Comparison of ENCODE assay signal across 9 cellular contexts in the genomic region with DNA sequence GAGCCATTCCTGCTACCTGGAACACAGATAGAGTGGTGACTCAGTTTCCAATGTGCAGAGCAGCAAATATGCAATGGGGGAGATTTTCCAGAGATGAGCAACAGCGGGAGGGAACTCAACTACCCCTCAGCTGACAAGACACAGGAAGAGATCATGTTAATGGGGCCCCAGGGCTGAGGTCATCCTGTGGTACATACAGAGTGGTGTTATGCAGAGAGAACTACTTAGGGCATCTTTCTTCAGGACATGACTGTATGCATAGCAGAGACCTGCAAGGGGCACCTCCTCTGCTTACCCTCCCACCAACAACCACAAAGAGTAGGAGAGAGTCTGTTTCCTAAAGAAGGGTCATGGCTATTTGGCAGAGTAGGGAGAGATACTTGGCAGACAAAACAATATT. TPM values are rescaled to one million over a fixed set of nuclear protein-coding genes. Genes with fewer than 3 reads are reported as not detected.
DNase-seq lines count a peak whose midpoint lies in the region; ATAC-seq, FAIRE-seq and TF ChIP-seq lines count a peak whose summit lies in the region.
"Had no signal": no experiment of that assay in that cellular context is flagged by ENCODE, and none has a peak within 500 bp of the region (broad histone marks: within the 10 kb centered on the region; RNA-seq: fewer than 3 reads in every experiment).

No MANE protein-coding gene starts in this region.

- H2BK5ac ChIP-seq in H9 (ENCODE audit: insufficient read length, low read length): no peak overlapping the region

- H3K27me3 Mint-ChIP-seq in H9 (ENCODE audit: low read depth): no peaks in the 10 kb centered on the region

- H2BK15ac ChIP-seq in H9 (ENCODE audit: low read depth, low read length): no peak overlapping the region

- no peak overlapping the region for H2AFZ ChIP-seq in H9 (ENCODE audit: low read length)

- H3K9me3 ChIP-seq in endocrine pancreas (ENCODE audit: control insufficient read depth, low read length) (no peaks in the 10 kb centered on the region), H9 (ENCODE audit: control insufficient read depth, low read depth, low read length) (no peaks in the 10 kb centered on the region), HAP-1 (no peaks in the 10 kb centered on the region)

- DNase-seq in ELR (ENCODE audit: low read depth) (peak; percentile 30), H9 (no peak), HAP-1 (ENCODE audit: low spot score in 2 of 2) (no peak), D721Med (ENCODE audit: insufficient read length, low spot score) (no peak), GM20000 (ENCODE audit: low spot score) (no peak)
- DNase-seq: NCI-H2107 had no signal

- H3K27ac Mint-ChIP-seq in H9: no peak overlapping the region

- no peak for FAIRE-seq in D721Med (lab: Jason Lieb, UNC)

- H2BK20ac ChIP-seq in H9 (ENCODE audit: low read depth, low read length, poor library complexity, severe bottlenecking): no peak overlapping the region

- no peaks in the 10 kb centered on the region for H4K20me1 ChIP-seq in H9 (ENCODE audit: control insufficient read depth, insufficient read depth, insufficient read length)

- H2BK12ac ChIP-seq in H9 (ENCODE audit: insufficient read length, low read depth, low read length): no peak overlapping the region

- H3K79me1 ChIP-seq in H9 (ENCODE audit: insufficient read depth, low read depth, low read length, poor library complexity, severe bottlenecking): no peaks in the 10 kb centered on the region

- no peak overlapping the region for H3K4me2 ChIP-seq in H9 (ENCODE audit: insufficient read depth, insufficient read length, low read length)

- WGBS in H9 (ENCODE audit: extremely low coverage, insufficient read length, low lambda C conversion rate): no CpG with 5 or more reads among the region's 1 CpG

- peaks cover 5 to 11% of the 10 kb centered on the region in 2 experiments; a peak in 3 of 4 replicates for H3K4me1 Mint-ChIP-seq in H9

- no peak overlapping the region for H2AK5ac ChIP-seq in H9 (ENCODE audit: insufficient read length, low read length)

- no peak for TF ChIP-seq CTCF in H9 (conservative IDR thresholded peaks at IDR 0.05)
- TF ChIP-seq CTCF in D721Med (IDR thresholded peaks at IDR 0.05; ENCODE audit: insufficient read depth, missing control alignments): no peak
- no peak for TF ChIP-seq CTCF in GM20000 (IDR thresholded peaks at IDR 0.05; ENCODE audit: extremely low read depth, missing control alignments)

- H3K18ac ChIP-seq in H9 (ENCODE audit: insufficient read length, low read depth, low read length): no peak overlapping the region

- no peaks in the 10 kb centered on the region for H3K36me3 ChIP-seq in endocrine pancreas (ENCODE audit: control insufficient read depth, insufficient read depth, low read length)
- no peaks in the 10 kb centered on the region for H3K36me3 ChIP-seq in HAP-1 (replicated peaks)

- H3K23me2 ChIP-seq in H9 (ENCODE audit: insufficient read length, low read depth, low read length, poor library complexity, severe bottlenecking): no peaks in the 10 kb centered on the region

- H3K56ac ChIP-seq in H9 (ENCODE audit: insufficient read length, low read depth, low read length): no peak overlapping the region

- ATAC-seq in GM21447 (IDR thresholded peaks at IDR 0.05; ENCODE audit: unreplicated experiment) (peak; percentile 46), HG03565 (IDR thresholded peaks at IDR 0.05; ENCODE audit: unreplicated experiment) (peak; percentile 31)

- H3K36me3 Mint-ChIP-seq in H9 (ENCODE audit: insufficient read depth in 1 of 3, low read depth in 3 of 3): no peaks in the 10 kb centered on the region

- H3K4me3 ChIP-seq in endocrine pancreas (ENCODE audit: control insufficient read depth, insufficient read depth, low read length) (peak overlapping the region; percentile 43), HAP-1 (no peak overlapping the region)

- no peak overlapping the region for H4K8ac ChIP-seq in H9 (replicated peaks; ENCODE audit: insufficient read length, low read depth, low read length)

- H4K91ac ChIP-seq in H9 (ENCODE audit: insufficient read length, low read depth, low read length): no peak overlapping the region

- H3K9ac ChIP-seq in endocrine pancreas (ENCODE audit: control insufficient read depth, insufficient read depth, low read length) (no peak overlapping the region), H9 (ENCODE audit: extremely low read depth, insufficient read length, low read length) (no peak overlapping the region)

- no peak overlapping the region for H3K23ac ChIP-seq in H9 (ENCODE audit: insufficient read length, low read depth, low read length)

- H4K5ac ChIP-seq in H9 (ENCODE audit: insufficient read length, low read depth, low read length): no peak overlapping the region

- no peaks in the 10 kb centered on the region for H3K9me3 Mint-ChIP-seq in H9

- no peak overlapping the region for H3K14ac ChIP-seq in H9 (ENCODE audit: insufficient read depth, low read length)

- no peak overlapping the region for H2BK120ac ChIP-seq in H9 (ENCODE audit: low read depth, low read length, poor library complexity, severe bottlenecking)

- no peak overlapping the region for H3K4ac ChIP-seq in H9 (ENCODE audit: low read depth, low read length)

- in situ Hi-C loops in HAP-1 (cut with MboI; ENCODE audit: low sequenced_read_pairs): no loop called here

- H3K27ac ChIP-seq in H9 (ENCODE audit: insufficient read length, low read depth, low read length): no peak overlapping the region

- H3K27me3 ChIP-seq in endocrine pancreas (ENCODE audit: control insufficient read depth, insufficient read depth, low read length) (no peaks in the 10 kb centered on the region), H9 (ENCODE audit: insufficient read depth, low read length) (no peaks in the 10 kb centered on the region), HAP-1 (ENCODE audit: low read depth) (no peaks in the 10 kb centered on the region)

- H3K4me1 ChIP-seq in endocrine pancreas (ENCODE audit: control insufficient read depth, insufficient read depth, low read length) (no peaks in the 10 kb centered on the region), H9 (ENCODE audit: insufficient read depth, low read length) (no peaks in the 10 kb centered on the region), HAP-1 (no peaks in the 10 kb centered on the region)

- H3T11ph ChIP-seq in H9 (ENCODE audit: low read length): no peak overlapping the region

- H3K4me3 Mint-ChIP-seq in H9: no peak overlapping the region

- H3K79me2 ChIP-seq in H9 (ENCODE audit: insufficient read depth, low read length): no peaks in the 10 kb centered on the region

RNA-seq across cellular contexts. Expression of a gene that starts 6.8 kb away (rescaled TPM):
- 25.0 and 28.5 TPM in 2 replicates for total RNA-seq in H9 (2021)
